Comparison of ENCODE assay signal across 13 cellular contexts in the genomic region with DNA sequence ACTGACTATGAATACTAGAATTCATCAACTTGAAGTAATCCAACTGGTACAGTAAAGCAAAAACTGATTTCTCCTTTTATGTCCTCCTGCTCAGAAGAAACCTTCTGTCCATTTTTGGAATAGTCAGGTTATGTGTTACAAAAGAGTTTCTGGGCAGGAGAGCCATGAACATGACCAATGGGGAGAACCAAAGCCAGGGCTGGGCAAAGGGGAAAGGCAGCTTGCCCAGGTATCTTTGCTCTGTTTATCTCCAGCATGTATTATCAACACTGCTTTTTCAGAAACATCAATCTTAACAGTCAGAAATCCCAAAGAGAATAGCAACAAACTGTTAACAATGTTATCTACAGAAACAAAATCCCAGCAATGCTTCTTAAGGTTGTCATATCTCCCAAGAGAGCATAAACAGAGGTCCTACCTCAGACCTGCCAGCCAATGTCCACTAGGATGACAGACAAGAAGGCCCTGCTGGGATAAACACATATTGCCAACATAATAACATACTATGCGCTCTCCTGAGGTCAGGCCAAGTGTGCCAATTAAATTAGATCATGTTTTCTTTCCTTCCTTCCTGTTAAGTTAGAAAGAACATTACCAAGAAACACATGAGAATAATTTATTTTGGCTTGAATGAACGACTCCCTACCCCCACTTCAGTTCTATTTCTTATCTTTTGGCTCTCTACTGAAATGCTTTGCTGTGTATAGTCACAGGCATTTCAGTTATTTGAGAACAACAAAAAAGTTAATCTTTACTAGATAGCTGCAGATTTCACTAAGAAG. TPM values are rescaled to one million over a fixed set of nuclear protein-coding genes. Genes with fewer than 3 reads are reported as not detected.
DNase-seq lines count a peak whose midpoint lies in the region; ATAC-seq, FAIRE-seq and TF ChIP-seq lines count a peak whose summit lies in the region.
"Had no signal": no experiment of that assay in that cellular context is flagged by ENCODE, and none has a peak within 500 bp of the region (broad histone marks: within the 10 kb centered on the region; RNA-seq: fewer than 3 reads in every experiment).

No MANE protein-coding gene starts in this region.

- TF ChIP-seq CTCF in HEK293 (tag by site-specific recombination; IDR thresholded peaks at IDR 0.05): no peak
- no peak for TF ChIP-seq CTCF in K562 (IDR thresholded peaks at IDR 0.05 in 2 of 3, conservative IDR thresholded peaks at IDR 0.05 in 1 of 3; ENCODE audit: insufficient read depth in 2 of 3, low read depth in 1 of 3, low read length in 3 of 3)
- no peak for TF ChIP-seq CTCF in gastrocnemius medialis (IDR thresholded peaks at IDR 0.05 in 4 of 5, conservative IDR thresholded peaks at IDR 0.05 in 1 of 5)
- TF ChIP-seq CTCF in WTC11 (IDR thresholded peaks at IDR 0.05): no peak

- intact Hi-C loops in K562 (cut with micrococcal nuclease): no loop called here
- intact Hi-C loops in gastrocnemius medialis (cut with DNase I; ENCODE audit: low total_unique reads): no loop called here
- intact Hi-C loops in sciatic nerve (cut with DNase I): no loop called here

- H3K9me3 Mint-ChIP-seq in WTC11: no peaks in the 10 kb centered on the region

- H3K9me1 ChIP-seq in K562 (ENCODE audit: control insufficient read depth, insufficient read depth, low read length): no peaks in the 10 kb centered on the region

- H3K9me3 ChIP-seq in HEK293 (ENCODE audit: control insufficient read depth, insufficient read depth, low read depth, low read length): no peaks in the 10 kb centered on the region
- no peaks in the 10 kb centered on the region for H3K9me3 ChIP-seq in K562 (replicated peaks; ENCODE audit: control insufficient read depth, insufficient read depth, low read depth, low read length)
- no peaks in the 10 kb centered on the region for H3K9me3 ChIP-seq in gastrocnemius medialis
- H3K9me3 ChIP-seq: breast epithelium had no signal

- WGBS in K562 (ENCODE audit: insufficient coverage, low coverage, missing lambda C conversion rate): 83% methylated on average over 2 of the region's 2 CpGs

- H3K27me3 ChIP-seq in K562 (ENCODE audit: control insufficient read depth in 2 of 2, insufficient read depth in 2 of 2, low read length in 2 of 2): no peaks in the 10 kb centered on the region
- H3K27me3 ChIP-seq in gastrocnemius medialis: no peaks in the 10 kb centered on the region
- H3K27me3 ChIP-seq: breast epithelium had no signal

- DNase-seq in K562 (ENCODE audit: extremely low read depth in 1 of 4, low spot score in 3 of 4) (no peak), hepatic stellate cell (ENCODE audit: low spot score) (peak; percentile 19), gastrocnemius medialis (no peak), sciatic nerve (ENCODE audit: low spot score) (no peak), NCI-H2171 (lab: John Stamatoyannopoulos, UW) (no peak), WTC11 (ENCODE audit: low spot score) (no peak), NCI-H187 treated with DMSO at 0.1 percent for 48 hours (lab: John Stamatoyannopoulos, UW) (no peak)
- DNase-seq: H7, mammary epithelial cell, NCI-H2171 treated with DMSO at 0.1 percent for 48 hours had no signal

- BruUV-seq in K562 (replicated peaks; lab: Mats Ljungman, UMichigan): no TSS peak

- H3K4me2 ChIP-seq in K562 (ENCODE audit: insufficient read depth, low read length): no peak overlapping the region

- H3K36me3 Mint-ChIP-seq in WTC11: peaks cover 29% of the 10 kb centered on the region

- POLR2A ChIA-PET in HEK293 (lab: Yijun Ruan, JAX): no interaction called here
- POLR2A ChIA-PET in K562 (lab: Yijun Ruan, JAX): no interaction called here
- POLR2A ChIA-PET in WTC11 (lab: Charles Lee): no interaction called here

- H3K4me3 ChIP-seq in HEK293 (ENCODE audit: low read depth, low read length) (no peak overlapping the region), K562 (no peak overlapping the region), gastrocnemius medialis (no peak overlapping the region)
- H3K4me3 ChIP-seq: breast epithelium, skin epidermis had no signal

- TF ChIP-seq EP300 in K562 (IDR thresholded peaks at IDR 0.05; ENCODE audit: low read length): no peak

- no peak for FAIRE-seq in K562 (lab: Jason Lieb, UNC)

- H3K4me1 ChIP-seq in HEK293 (ENCODE audit: control insufficient read depth, insufficient read depth, low read length): peaks cover 13% of the 10 kb centered on the region
- no peaks in the 10 kb centered on the region for H3K4me1 ChIP-seq in K562 (replicated peaks in 1 of 2; ENCODE audit: control insufficient read depth in 2 of 2, insufficient read depth in 2 of 2, low read length in 2 of 2)
- peaks cover 0 to 21% of the 10 kb centered on the region in 2 donors for H3K4me1 ChIP-seq in gastrocnemius medialis
- H3K4me1 ChIP-seq: breast epithelium had no signal

- H3K27ac Mint-ChIP-seq in WTC11: no peak overlapping the region

- CTCF ChIA-PET in HEK293 (lab: Yijun Ruan, JAX): interaction anchor here (1.2 kb wide), 1 partner anchor 159 kb away, joined by 3 read pairs; no protein-coding TSS in a partner anchor
- CTCF ChIA-PET in K562 (lab: Yijun Ruan, JAX; ENCODE audit: low intra/inter-chr PET ratio): no interaction called here
- CTCF ChIA-PET in WTC11 (lab: Charles Lee): interaction anchor here (0.9 kb wide), 1 partner anchor 159 kb away, joined by 3 read pairs; no protein-coding TSS in a partner anchor

- H3K9ac ChIP-seq in K562 (ENCODE audit: insufficient read depth in 1 of 2, low read depth in 2 of 2, low read length in 2 of 2): no peak overlapping the region

- no peaks in the 10 kb centered on the region for H3K27me3 Mint-ChIP-seq in WTC11 (ENCODE audit: low read depth)

- TF ChIP-seq POLR2A in K562 (conservative IDR thresholded peaks at IDR 0.05) (no peak), gastrocnemius medialis (IDR thresholded peaks at IDR 0.05) (no peak)

- H4K20me1 ChIP-seq in K562 (replicated peaks; ENCODE audit: control insufficient read depth, insufficient read depth, low read length): no peaks in the 10 kb centered on the region; the same call in 1 of the 2 replicates

- no peak overlapping the region for H3K4me3 Mint-ChIP-seq in WTC11

- H3K4me1 Mint-ChIP-seq in WTC11: no peaks in the 10 kb centered on the region

- no peaks in the 10 kb centered on the region for H3K79me2 ChIP-seq in K562 (ENCODE audit: control insufficient read depth, insufficient read depth, low read length)

- H2AFZ ChIP-seq in K562 (ENCODE audit: low read depth, low read length): no peak overlapping the region

- ATAC-seq in K562 (no peak), gastrocnemius medialis (peak; percentile 36 to 42), sciatic nerve (no peak), WTC11 (no peak)

- in situ Hi-C loops in K562 (cut with MboI): no loop called here
- in situ Hi-C loops in gastrocnemius medialis (cut with MboI; ENCODE audit: low sequenced_read_pairs in 4 of 4): no loop called here

- H3K27ac ChIP-seq in HEK293 (ENCODE audit: extremely low read depth, low read depth, low read length): peak overlapping the region; percentile 16
- no peak overlapping the region for H3K27ac ChIP-seq in K562 (ENCODE audit: extremely low read depth, low read depth, low read length)
- peak overlapping the region; percentile 1 to 54 (median 13) for H3K27ac ChIP-seq in gastrocnemius medialis
- H3K27ac ChIP-seq: skin epidermis had no signal

- peaks cover 49 to 78% of the 10 kb centered on the region in 2 experiments for H3K36me3 ChIP-seq in HEK293 (ENCODE audit: control insufficient read depth in 2 of 2, insufficient read depth in 1 of 2, low read length in 2 of 2)
- H3K36me3 ChIP-seq in K562 (ENCODE audit: control insufficient read depth, insufficient read depth, low read length): peaks cover 91% of the 10 kb centered on the region
- peaks cover 0 to 38% of the 10 kb centered on the region in 2 donors for H3K36me3 ChIP-seq in gastrocnemius medialis
- H3K36me3 ChIP-seq: breast epithelium had no signal

- no peak for TF ChIP-seq RAD21 in K562 (CRISPR knock-in tag; conservative IDR thresholded peaks at IDR 0.05 in 1 of 2, IDR thresholded peaks at IDR 0.05 in 1 of 2)

RNA-seq across cellular contexts. Expression of gene BLMH, which starts 28.0 kb away (rescaled TPM):
- total RNA-seq in K562 (2011; cell fraction: chromatin; rRNA removed; ENCODE audit: low replicate concordance): 72.7 and 152 TPM in 2 replicates
- total RNA-seq in K562 (2011; cell fraction: nucleolus; rRNA removed): 40.2 and 50.1 TPM in 2 replicates
- 84.8 and 99.5 TPM in 2 replicates for total RNA-seq in K562 (2011; cell fraction: nucleoplasm; rRNA removed)
- total RNA-seq in K562 (2014; rRNA removed): 54.9 and 61.5 TPM in 2 replicates
- 103 and 110 TPM in 2 replicates for total RNA-seq in K562 (2014; rRNA removed; fragmentation: Illumina TruSeq; extraction: Trizol)
- total RNA-seq in K562 (2015; rRNA removed; fragmentation: Illumina TruSeq; extraction: Trizol): 75.8 and 78.7 TPM in 2 replicates
- 106 and 118 TPM in 2 replicates for total RNA-seq in K562 (2021)
- 21.3 and 45.3 TPM in 2 replicates for polyA plus RNA-seq in K562 (2011; rRNA removed)
- 18.2 and 21.3 TPM in 2 replicates for polyA plus RNA-seq in K562 (2011; cell fraction: cytosol; rRNA removed)
- 28.2 and 35.4 TPM in 2 replicates for polyA plus RNA-seq in K562 (2011; cell fraction: nucleus; rRNA removed)
- polyA plus RNA-seq in K562 (2012): 64.1 and 83.7 TPM in 2 replicates
- 103 and 113 TPM in 2 replicates for polyA plus RNA-seq in K562 (2014; fragmentation: Illumina TruSeq; extraction: Trizol)
- polyA plus RNA-seq in K562 (2014; fragmentation: Nextera tagmentation; extraction: Ambion mirVana): 10 to 100 TPM; 26.0 to 38.7 TPM
- polyA plus RNA-seq in K562 (2014; rRNA removed): 67.3 and 69.7 TPM in 2 replicates
- 40.0 and 65.9 TPM in 2 replicates for polyA minus RNA-seq in K562 (2011; rRNA and poly(A)+ RNA removed)
- polyA minus RNA-seq in K562 (2011; cell fraction: cytosol; rRNA and poly(A)+ RNA removed): 23.3 and 36.8 TPM in 2 replicates
- 30.9 and 33.9 TPM in 2 replicates for polyA minus RNA-seq in K562 (2011; cell fraction: nucleus; rRNA and poly(A)+ RNA removed)
- total RNA-seq in gastrocnemius medialis: 10 to 100 TPM in 3 of 4 donors, 1 to 10 TPM in 1; 7.4 to 17.7 (median 16.7) TPM
- 31.3 TPM for total RNA-seq in sciatic nerve
- total RNA-seq in WTC11 (2021): 63.9 to 67.3 TPM (median 65.3 TPM) in 3 replicates

RNA-seq across cellular contexts. Expression of gene SLC6A4, which starts 28.2 kb away (rescaled TPM):
- total RNA-seq in K562 (2011; cell fraction: chromatin; rRNA removed; ENCODE audit: low replicate concordance): not detected in 2 replicates
- total RNA-seq in K562 (2011; cell fraction: nucleolus; rRNA removed): not detected in 2 replicates
- 0.44 TPM in 1 of 2 replicates, not detected in the other for total RNA-seq in K562 (2011; cell fraction: nucleoplasm; rRNA removed)
- total RNA-seq in K562 (2014; rRNA removed): 0.05 TPM in 1 of 2 replicates, not detected in the other
- not detected in 2 replicates for total RNA-seq in K562 (2014; rRNA removed; fragmentation: Illumina TruSeq; extraction: Trizol)
- total RNA-seq in K562 (2015; rRNA removed; fragmentation: Illumina TruSeq; extraction: Trizol): not detected in 2 replicates
- 0.09 TPM in 1 of 2 replicates, not detected in the other for total RNA-seq in K562 (2021)
- polyA plus RNA-seq in K562 (2011; rRNA removed): 0.07 TPM in 1 of 2 replicates, not detected in the other
- polyA plus RNA-seq in K562 (2011; cell fraction: cytosol; rRNA removed): 0.04 and 0.06 TPM in 2 replicates
- 0.07 TPM in 1 of 2 replicates, not detected in the other for polyA plus RNA-seq in K562 (2011; cell fraction: nucleus; rRNA removed)
- polyA plus RNA-seq in K562 (2012): 0.01 and 0.21 TPM in 2 replicates
- polyA plus RNA-seq in K562 (2014; fragmentation: Illumina TruSeq; extraction: Trizol): 0.06 TPM in 1 of 2 replicates, not detected in the other
- not detected for polyA plus RNA-seq in K562 (2014; fragmentation: Nextera tagmentation; extraction: Ambion mirVana)
- 0.05 TPM in 1 of 2 replicates, not detected in the other for polyA plus RNA-seq in K562 (2014; rRNA removed)
- not detected in 2 replicates for polyA minus RNA-seq in K562 (2011; rRNA and poly(A)+ RNA removed)
- polyA minus RNA-seq in K562 (2011; cell fraction: cytosol; rRNA and poly(A)+ RNA removed): not detected in 2 replicates
- polyA minus RNA-seq in K562 (2011; cell fraction: nucleus; rRNA and poly(A)+ RNA removed): not detected in 2 replicates
- total RNA-seq in gastrocnemius medialis: under 1 TPM in 2 of 4 donors, not detected in 2; 0.35 to 0.46 TPM
- total RNA-seq in sciatic nerve: 3.0 TPM
- total RNA-seq in WTC11 (2021): 0.07 to 0.32 TPM (median 0.13 TPM) in 3 replicates
- total RNA-seq: H7, mammary epithelial cell had no signal
- polyA plus RNA-seq: mammary epithelial cell had no signal

Comparison
In these comparisons a context has a peak if more than half of its experiments do, and no peak if none do; other contexts are left out.
1. ATAC-seq: peak in gastrocnemius medialis (2 of 2); none in K562 (single experiment), sciatic nerve (single experiment) and WTC11 (single experiment).
2. Of the 44 proteins assayed by ChIP-seq in both K562 and HEK293: peak only in K562: KLF1; only in HEK293: none; in both: none; in neither: 43.